2 cellular contexts compared by ENCODE assay signal in genomic region chr13:41222259-41222852, GRCh38.
TF ChIP-seq lines count a peak whose summit lies in the region.

No MANE protein-coding gene starts in this region.

TF ChIP-seq in IMR-90, 13 proteins besides CTCF, POLR2A, EP300 and RAD21 (continued from another document):
- no peak for TF ChIP-seq ELK1 (IDR thresholded peaks at IDR 0.05; ENCODE audit: borderline replicate concordance, low read depth, low read length)

TF ChIP-seq in SK-N-SH treated with all-trans-retinoic acid at 6 μM for 48 hours, 23 proteins besides CTCF, POLR2A, EP300 and RAD21 (continued from another document):
- TF ChIP-seq POU6F1 (CRISPR knock-in tag; IDR thresholded peaks at IDR 0.05; ENCODE audit: borderline replicate concordance, low read depth): no peak
- TF ChIP-seq ESRRG (CRISPR knock-in tag; IDR thresholded peaks at IDR 0.05): no peak
- TF ChIP-seq ZFP3 (CRISPR knock-in tag; IDR thresholded peaks at IDR 0.05): no peak
- no peak for TF ChIP-seq PPARA (CRISPR knock-in tag; IDR thresholded peaks at IDR 0.05; ENCODE audit: borderline replicate concordance)
- TF ChIP-seq TCF4 (CRISPR knock-in tag; IDR thresholded peaks at IDR 0.05; ENCODE audit: borderline replicate concordance): no peak
- no peak for TF ChIP-seq CSDC2 (CRISPR knock-in tag; IDR thresholded peaks at IDR 0.05)
- no peak for TF ChIP-seq ZNF565 (CRISPR knock-in tag; conservative IDR thresholded peaks at IDR 0.05; ENCODE audit: low read depth)
- TF ChIP-seq ZC3H10 (CRISPR knock-in tag; IDR thresholded peaks at IDR 0.05): no peak
